Comparison of ENCODE assay signal across 1 cellular context in the genomic region with DNA sequence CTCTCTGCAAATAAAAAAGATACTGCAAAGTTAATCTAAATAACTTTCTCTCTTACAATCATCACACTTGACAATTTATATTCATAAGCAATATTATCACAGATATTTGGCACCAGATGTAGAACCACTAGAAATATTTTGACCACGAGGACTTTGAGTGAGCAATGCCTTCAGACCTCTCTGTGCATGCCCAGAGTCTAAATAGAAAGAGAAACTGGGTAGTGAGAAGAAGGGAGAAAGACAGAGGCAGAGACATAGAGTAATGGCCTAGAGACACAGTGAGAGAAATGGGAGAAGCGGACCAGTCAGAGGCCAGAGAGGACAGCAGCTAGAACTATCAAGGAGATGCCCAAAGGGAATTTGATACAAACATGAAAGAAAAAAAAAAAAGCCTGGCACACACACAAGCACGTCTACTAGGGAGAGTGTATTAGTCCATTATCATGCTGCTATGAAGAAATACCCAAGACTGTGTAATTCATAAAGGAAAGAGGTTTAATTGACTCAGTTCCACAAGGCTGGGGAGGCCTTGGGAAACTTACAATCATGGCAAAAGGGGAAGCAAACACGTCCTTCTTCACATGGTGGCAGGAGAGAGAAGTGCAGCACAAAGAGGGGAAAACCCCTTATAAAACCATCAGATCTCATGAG.
TF ChIP-seq lines count a peak whose summit lies in the region.

No MANE protein-coding gene starts in this region.

TF ChIP-seq in GM23338, 12 proteins besides CTCF, POLR2A, EP300 and RAD21 (continued from another document):
- TF ChIP-seq, protein P1, sequence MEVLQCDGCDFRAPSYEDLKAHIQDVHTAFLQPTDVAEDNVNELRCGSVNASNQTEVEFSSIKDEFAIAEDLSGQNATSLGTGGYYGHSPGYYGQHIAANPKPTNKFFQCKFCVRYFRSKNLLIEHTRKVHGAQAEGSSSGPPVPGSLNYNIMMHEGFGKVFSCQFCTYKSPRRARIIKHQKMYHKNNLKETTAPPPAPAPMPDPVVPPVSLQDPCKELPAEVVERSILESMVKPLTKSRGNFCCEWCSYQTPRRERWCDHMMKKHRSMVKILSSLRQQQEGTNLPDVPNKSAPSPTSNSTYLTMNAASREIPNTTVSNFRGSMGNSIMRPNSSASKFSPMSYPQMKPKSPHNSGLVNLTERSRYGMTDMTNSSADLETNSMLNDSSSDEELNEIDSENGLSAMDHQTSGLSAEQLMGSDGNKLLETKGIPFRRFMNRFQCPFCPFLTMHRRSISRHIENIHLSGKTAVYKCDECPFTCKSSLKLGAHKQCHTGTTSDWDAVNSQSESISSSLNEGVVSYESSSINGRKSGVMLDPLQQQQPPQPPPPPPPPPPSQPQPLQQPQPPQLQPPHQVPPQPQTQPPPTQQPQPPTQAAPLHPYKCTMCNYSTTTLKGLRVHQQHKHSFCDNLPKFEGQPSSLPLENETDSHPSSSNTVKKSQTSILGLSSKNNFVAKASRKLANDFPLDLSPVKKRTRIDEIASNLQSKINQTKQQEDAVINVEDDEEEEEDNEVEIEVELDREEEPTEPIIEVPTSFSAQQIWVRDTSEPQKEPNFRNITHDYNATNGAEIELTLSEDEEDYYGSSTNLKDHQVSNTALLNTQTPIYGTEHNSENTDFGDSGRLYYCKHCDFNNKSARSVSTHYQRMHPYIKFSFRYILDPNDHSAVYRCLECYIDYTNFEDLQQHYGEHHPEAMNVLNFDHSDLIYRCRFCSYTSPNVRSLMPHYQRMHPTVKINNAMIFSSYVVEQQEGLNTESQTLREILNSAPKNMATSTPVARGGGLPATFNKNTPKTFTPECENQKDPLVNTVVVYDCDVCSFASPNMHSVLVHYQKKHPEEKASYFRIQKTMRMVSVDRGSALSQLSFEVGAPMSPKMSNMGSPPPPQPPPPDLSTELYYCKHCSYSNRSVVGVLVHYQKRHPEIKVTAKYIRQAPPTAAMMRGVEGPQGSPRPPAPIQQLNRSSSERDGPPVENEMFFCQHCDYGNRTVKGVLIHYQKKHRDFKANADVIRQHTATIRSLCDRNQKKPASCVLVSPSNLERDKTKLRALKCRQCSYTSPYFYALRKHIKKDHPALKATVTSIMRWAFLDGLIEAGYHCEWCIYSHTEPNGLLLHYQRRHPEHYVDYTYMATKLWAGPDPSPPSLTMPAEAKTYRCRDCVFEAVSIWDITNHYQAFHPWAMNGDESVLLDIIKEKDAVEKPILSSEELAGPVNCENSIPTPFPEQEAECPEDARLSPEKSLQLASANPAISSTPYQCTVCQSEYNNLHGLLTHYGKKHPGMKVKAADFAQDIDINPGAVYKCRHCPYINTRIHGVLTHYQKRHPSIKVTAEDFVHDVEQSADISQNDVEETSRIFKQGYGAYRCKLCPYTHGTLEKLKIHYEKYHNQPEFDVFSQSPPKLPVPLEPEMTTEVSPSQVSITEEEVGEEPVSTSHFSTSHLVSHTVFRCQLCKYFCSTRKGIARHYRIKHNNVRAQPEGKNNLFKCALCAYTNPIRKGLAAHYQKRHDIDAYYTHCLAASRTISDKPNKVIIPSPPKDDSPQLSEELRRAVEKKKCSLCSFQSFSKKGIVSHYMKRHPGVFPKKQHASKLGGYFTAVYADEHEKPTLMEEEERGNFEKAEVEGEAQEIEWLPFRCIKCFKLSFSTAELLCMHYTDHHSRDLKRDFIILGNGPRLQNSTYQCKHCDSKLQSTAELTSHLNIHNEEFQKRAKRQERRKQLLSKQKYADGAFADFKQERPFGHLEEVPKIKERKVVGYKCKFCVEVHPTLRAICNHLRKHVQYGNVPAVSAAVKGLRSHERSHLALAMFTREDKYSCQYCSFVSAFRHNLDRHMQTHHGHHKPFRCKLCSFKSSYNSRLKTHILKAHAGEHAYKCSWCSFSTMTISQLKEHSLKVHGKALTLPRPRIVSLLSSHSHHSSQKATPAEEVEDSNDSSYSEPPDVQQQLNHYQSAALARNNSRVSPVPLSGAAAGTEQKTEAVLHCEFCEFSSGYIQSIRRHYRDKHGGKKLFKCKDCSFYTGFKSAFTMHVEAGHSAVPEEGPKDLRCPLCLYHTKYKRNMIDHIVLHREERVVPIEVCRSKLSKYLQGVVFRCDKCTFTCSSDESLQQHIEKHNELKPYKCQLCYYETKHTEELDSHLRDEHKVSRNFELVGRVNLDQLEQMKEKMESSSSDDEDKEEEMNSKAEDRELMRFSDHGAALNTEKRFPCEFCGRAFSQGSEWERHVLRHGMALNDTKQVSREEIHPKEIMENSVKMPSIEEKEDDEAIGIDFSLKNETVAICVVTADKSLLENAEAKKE (CRISPR knock-in tag; IDR thresholded peaks at IDR 0.05): no peak
- TF ChIP-seq EZH2 (IDR thresholded peaks at IDR 0.05; ENCODE audit: low read depth, unreplicated experiment) (no peak), EZH2phosphoT487 (IDR thresholded peaks at IDR 0.05; ENCODE audit: unreplicated experiment) (no peak), ZNF114 (CRISPR knock-in tag; IDR thresholded peaks at IDR 0.05) (no peak), CREB1 (CRISPR knock-in tag; IDR thresholded peaks at IDR 0.05; ENCODE audit: low read depth) (no peak), STAT1 (IDR thresholded peaks at IDR 0.05; ENCODE audit: unreplicated experiment) (no peak), ZNF331 (CRISPR knock-in tag; IDR thresholded peaks at IDR 0.05; ENCODE audit: low read depth) (no peak), POLR2AphosphoS5 (IDR thresholded peaks at IDR 0.05; ENCODE audit: low read depth) (no peak)
- TF ChIP-seq, protein P2, sequence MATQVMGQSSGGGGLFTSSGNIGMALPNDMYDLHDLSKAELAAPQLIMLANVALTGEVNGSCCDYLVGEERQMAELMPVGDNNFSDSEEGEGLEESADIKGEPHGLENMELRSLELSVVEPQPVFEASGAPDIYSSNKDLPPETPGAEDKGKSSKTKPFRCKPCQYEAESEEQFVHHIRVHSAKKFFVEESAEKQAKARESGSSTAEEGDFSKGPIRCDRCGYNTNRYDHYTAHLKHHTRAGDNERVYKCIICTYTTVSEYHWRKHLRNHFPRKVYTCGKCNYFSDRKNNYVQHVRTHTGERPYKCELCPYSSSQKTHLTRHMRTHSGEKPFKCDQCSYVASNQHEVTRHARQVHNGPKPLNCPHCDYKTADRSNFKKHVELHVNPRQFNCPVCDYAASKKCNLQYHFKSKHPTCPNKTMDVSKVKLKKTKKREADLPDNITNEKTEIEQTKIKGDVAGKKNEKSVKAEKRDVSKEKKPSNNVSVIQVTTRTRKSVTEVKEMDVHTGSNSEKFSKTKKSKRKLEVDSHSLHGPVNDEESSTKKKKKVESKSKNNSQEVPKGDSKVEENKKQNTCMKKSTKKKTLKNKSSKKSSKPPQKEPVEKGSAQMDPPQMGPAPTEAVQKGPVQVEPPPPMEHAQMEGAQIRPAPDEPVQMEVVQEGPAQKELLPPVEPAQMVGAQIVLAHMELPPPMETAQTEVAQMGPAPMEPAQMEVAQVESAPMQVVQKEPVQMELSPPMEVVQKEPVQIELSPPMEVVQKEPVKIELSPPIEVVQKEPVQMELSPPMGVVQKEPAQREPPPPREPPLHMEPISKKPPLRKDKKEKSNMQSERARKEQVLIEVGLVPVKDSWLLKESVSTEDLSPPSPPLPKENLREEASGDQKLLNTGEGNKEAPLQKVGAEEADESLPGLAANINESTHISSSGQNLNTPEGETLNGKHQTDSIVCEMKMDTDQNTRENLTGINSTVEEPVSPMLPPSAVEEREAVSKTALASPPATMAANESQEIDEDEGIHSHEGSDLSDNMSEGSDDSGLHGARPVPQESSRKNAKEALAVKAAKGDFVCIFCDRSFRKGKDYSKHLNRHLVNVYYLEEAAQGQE (IDR thresholded peaks at IDR 0.05; ENCODE audit: unreplicated experiment): no peak
- TF ChIP-seq, protein P3, sequence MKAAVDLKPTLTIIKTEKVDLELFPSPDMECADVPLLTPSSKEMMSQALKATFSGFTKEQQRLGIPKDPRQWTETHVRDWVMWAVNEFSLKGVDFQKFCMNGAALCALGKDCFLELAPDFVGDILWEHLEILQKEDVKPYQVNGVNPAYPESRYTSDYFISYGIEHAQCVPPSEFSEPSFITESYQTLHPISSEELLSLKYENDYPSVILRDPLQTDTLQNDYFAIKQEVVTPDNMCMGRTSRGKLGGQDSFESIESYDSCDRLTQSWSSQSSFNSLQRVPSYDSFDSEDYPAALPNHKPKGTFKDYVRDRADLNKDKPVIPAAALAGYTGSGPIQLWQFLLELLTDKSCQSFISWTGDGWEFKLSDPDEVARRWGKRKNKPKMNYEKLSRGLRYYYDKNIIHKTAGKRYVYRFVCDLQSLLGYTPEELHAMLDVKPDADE (IDR thresholded peaks at IDR 0.05): no peak
